ENCODE assay signal across 8 cellular contexts in the genomic region with DNA sequence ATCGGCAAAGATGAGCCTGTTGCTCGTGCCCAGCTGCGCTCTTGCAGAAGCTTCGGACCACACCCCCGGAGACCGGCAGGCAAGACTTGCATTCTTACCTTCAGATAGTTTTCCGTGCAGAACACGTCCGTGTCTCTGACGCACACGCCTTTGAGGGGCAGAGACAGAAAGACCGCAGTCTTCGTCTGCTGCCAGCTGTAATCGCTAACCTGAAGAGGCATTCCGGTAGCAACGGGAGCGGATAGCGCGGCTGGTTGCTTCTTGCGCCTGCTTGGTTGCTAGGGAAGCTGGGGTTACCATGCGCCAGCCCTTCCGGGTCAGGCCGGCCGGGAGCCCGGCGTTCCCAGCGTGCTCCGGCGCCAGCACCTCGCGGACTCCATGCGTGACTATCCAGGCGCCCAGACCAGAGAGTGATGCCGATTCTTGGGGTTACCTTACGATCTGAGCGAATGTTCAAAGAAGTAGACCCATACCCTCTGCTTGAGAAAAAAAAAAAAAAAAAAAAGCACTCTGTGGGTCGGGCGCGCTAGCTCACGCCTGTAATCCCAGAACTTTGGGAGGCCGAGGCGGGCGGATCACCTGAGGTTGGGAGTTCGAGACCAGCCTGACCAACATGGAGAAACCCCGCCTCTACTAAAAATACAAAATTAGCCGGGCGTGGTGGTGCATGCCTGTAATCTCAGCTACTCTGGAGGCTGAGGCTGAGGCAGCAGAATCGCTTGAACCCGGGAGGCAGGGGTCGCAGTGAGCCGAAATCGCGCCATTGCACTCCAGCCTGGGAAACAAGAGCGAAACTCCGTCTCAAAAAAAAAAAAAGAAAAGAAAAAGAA. TPM values are rescaled to one million over a fixed set of nuclear protein-coding genes. Genes with fewer than 3 reads are reported as not detected.
A peak's percentile ranks its signal among the peaks of the same experiment; 100 is the strongest.
DNase-seq lines count a peak whose midpoint lies in the region; ATAC-seq and TF ChIP-seq lines count a peak whose summit lies in the region.
"Not testable (repeated sequence)": the region's sequence is repeated elsewhere in the genome, so short reads cannot be mapped to it uniquely, and the experiment has no call there.

No MANE protein-coding gene starts in this region.

- WGBS in upper lobe of left lung, 2 donors: 12 to 17% methylated on average over 36 to 53 of the region's 55 CpGs

- not testable (repeated sequence) for H3K9me3 Mint-ChIP-seq in progenitor cell of endocrine pancreas (ENCODE audit: low read depth)

- intact Hi-C loops in left ventricle myocardium superior (cut with micrococcal nuclease): not testable (repeated sequence)

- not testable (repeated sequence) for H3K9me3 ChIP-seq in upper lobe of left lung

- peak overlapping the region; percentile 94 for H3K27ac Mint-ChIP-seq in progenitor cell of endocrine pancreas

- TF ChIP-seq EP300 in upper lobe of left lung (IDR thresholded peaks at IDR 0.05): not testable (repeated sequence)

- H3K27ac ChIP-seq in upper lobe of left lung: peak overlapping the region in 3 of 4 donors; percentile 3 to 43 (median 4)

- in situ Hi-C loops in GM13976 (cut with MboI; ENCODE audit: low sequenced_read_pairs, unreplicated experiment): not testable (repeated sequence)

- TF ChIP-seq POLR2A in upper lobe of left lung (IDR thresholded peaks at IDR 0.05): peak in 1 of 4 donors; percentile 17

- ATAC-seq in HG02798 (IDR thresholded peaks at IDR 0.05; ENCODE audit: poor library complexity, unreplicated experiment) (peak; percentile 100), left ventricle myocardium superior (peak; percentile 100), upper lobe of left lung (ENCODE audit: low FRiP score in 2 of 2) (peak; percentile 96 to 100)

- H3K36me3 ChIP-seq in upper lobe of left lung: not testable (repeated sequence)

- DNase-seq in GM13976 (ENCODE audit: low spot score): peak; percentile 88
- DNase-seq in NCI-H1436 (lab: John Stamatoyannopoulos, UW): peak; percentile 74
- peak; percentile 13 to 74 (median 44) for DNase-seq in T-helper 1 cell
- peak; percentile 57 for DNase-seq in amniotic stem cell (lab: John Stamatoyannopoulos, UW)
- DNase-seq in left ventricle myocardium superior: peak; percentile 92
- peak; percentile 64 for DNase-seq in progenitor cell of endocrine pancreas (ENCODE audit: low spot score, unreplicated experiment)
- DNase-seq in upper lobe of left lung: peak; percentile 90 to 94

- H3K27me3 Mint-ChIP-seq in progenitor cell of endocrine pancreas: not testable (repeated sequence)

- H3K4me3 ChIP-seq in upper lobe of left lung: peak overlapping the region; percentile 47 to 79 (median 60)

- not testable (repeated sequence) for TF ChIP-seq CTCF in GM13976 (IDR thresholded peaks at IDR 0.05; ENCODE audit: borderline replicate concordance, control extremely low read depth, extremely low read depth, insufficient read depth, missing control alignments); progenitor cell of endocrine pancreas (IDR thresholded peaks at IDR 0.05; ENCODE audit: unreplicated experiment); upper lobe of left lung (IDR thresholded peaks at IDR 0.05)

- H3K4me1 Mint-ChIP-seq in progenitor cell of endocrine pancreas (ENCODE audit: low read depth): not testable (repeated sequence)

- H3K27me3 ChIP-seq in upper lobe of left lung: not testable (repeated sequence)

- H3K36me3 Mint-ChIP-seq in progenitor cell of endocrine pancreas (ENCODE audit: insufficient read depth): not testable (repeated sequence)

- H3K4me1 ChIP-seq in upper lobe of left lung: peaks cover 0 to 17% (median 4%) of the 10 kb centered on the region in 4 donors

- peak overlapping the region; percentile 97 for H3K4me3 Mint-ChIP-seq in progenitor cell of endocrine pancreas (ENCODE audit: low read depth)

RNA-seq across cellular contexts. Expression of gene DNAAF4, which starts 9.7 kb away (rescaled TPM):
- total RNA-seq in left ventricle myocardium superior: 0.79 TPM
- total RNA-seq in progenitor cell of endocrine pancreas: 9.3 and 10.6 TPM in 2 replicates
- total RNA-seq in upper lobe of left lung: 1 to 10 TPM; 3.1 to 8.5 (median 4.6) TPM

Comparison
In these comparisons a context has a peak if more than half of its experiments do, and no peak if none do; other contexts are left out.
1. Peak in every context shown above with its lines: DNase-seq, ATAC-seq, H3K4me3 ChIP-seq and H3K27ac ChIP-seq.